ENCODE assay signal across 28 cellular contexts in genomic region chr6:44341095-44341890, GRCh38. TPM values are rescaled to one million over a fixed set of nuclear protein-coding genes. Genes with fewer than 3 reads are reported as not detected.
"Had no signal": no experiment of that assay in that cellular context is flagged by ENCODE, and none has a peak within 500 bp of the region (broad histone marks: within the 10 kb centered on the region; RNA-seq: fewer than 3 reads in every experiment).

No MANE protein-coding gene starts in this region.

- H3K36me3 ChIP-seq: adrenal gland, Peyer's patch, SJCRH30 had no signal

- H3K4me1 ChIP-seq: adrenal gland, SJCRH30 had no signal

- H3K27ac ChIP-seq: Peyer's patch, RWPE1, SJCRH30 had no signal

- H3K4me3 Mint-ChIP-seq: activated B cell treated with CpG ODN at 0.5 μM for 24 hours; activated CD4-positive, alpha-beta memory T cell treated with anti-CD3 and anti-CD28 coated beads for 36 hours; activated CD4-positive, alpha-beta T cell treated with anti-CD3 and anti-CD28 coated beads, Interleukin-2, amount 10 ng/mL, durations not matched to agents 7 days and 5 days; activated naive CD8-positive, alpha-beta T cell treated with anti-CD3 and anti-CD28 coated beads, Interleukin-2, amount 10 ng/mL, durations not matched to agents 7 days and 5 days; T-helper 17 cell had no signal

- H3K4me1 Mint-ChIP-seq: activated B cell treated with CpG ODN at 0.5 μM for 24 hours; activated CD4-positive, alpha-beta T cell treated with anti-CD3 and anti-CD28 coated beads, Interleukin-2, amount 10 ng/mL, durations not matched to agents 7 days and 5 days; T-helper 17 cell had no signal

- H3K9me3 Mint-ChIP-seq: activated B cell treated with CpG ODN at 0.5 μM for 24 hours; activated CD4-positive, alpha-beta memory T cell treated with anti-CD3 and anti-CD28 coated beads for 36 hours; activated CD4-positive, alpha-beta T cell treated with anti-CD3 and anti-CD28 coated beads, Interleukin-2, amount 10 ng/mL, durations not matched to agents 7 days and 5 days; activated naive CD8-positive, alpha-beta T cell treated with anti-CD3 and anti-CD28 coated beads, Interleukin-2, amount 10 ng/mL, durations not matched to agents 7 days and 5 days; activated T-helper 2 cell treated with anti-CD3 and anti-CD28 coated beads, Interferon-gamma antibody, Interleukin-2, Interleukin-4, amounts not matched to agents 10 μg/mL and 5 μg/mL and 100 μg/mL, durations not matched to agents 14 hours and 24 hours and 36 hours had no signal

- H3K27me3 ChIP-seq: Peyer's patch had no signal

- H3K36me3 Mint-ChIP-seq: activated CD4-positive, alpha-beta memory T cell treated with anti-CD3 and anti-CD28 coated beads for 36 hours; activated naive CD8-positive, alpha-beta T cell treated with anti-CD3 and anti-CD28 coated beads, Interleukin-2, amount 10 ng/mL, durations not matched to agents 7 days and 5 days had no signal

- H3K27ac Mint-ChIP-seq: activated B cell treated with CpG ODN at 0.5 μM for 24 hours; activated CD4-positive, alpha-beta memory T cell treated with anti-CD3 and anti-CD28 coated beads for 36 hours; activated CD4-positive, alpha-beta T cell treated with anti-CD3 and anti-CD28 coated beads, Interleukin-2, amount 10 ng/mL, durations not matched to agents 7 days and 5 days; activated naive CD8-positive, alpha-beta T cell treated with anti-CD3 and anti-CD28 coated beads, Interleukin-2, amount 10 ng/mL, durations not matched to agents 7 days and 5 days; activated T-helper 2 cell treated with anti-CD3 and anti-CD28 coated beads, Interferon-gamma antibody, Interleukin-2, Interleukin-4, amounts not matched to agents 10 μg/mL and 5 μg/mL and 100 μg/mL, durations not matched to agents 14 hours and 24 hours and 36 hours; T-helper 17 cell had no signal

- H3K9me3 ChIP-seq: adrenal gland, Peyer's patch, SJCRH30 had no signal

- ATAC-seq: T-helper 17 cell had no signal

- H3K4me3 ChIP-seq: adrenal gland, SJCRH30 had no signal

- DNase-seq: activated B cell treated with CpG ODN at 0.5 μM for 24 hours; activated CD4-positive, alpha-beta memory T cell treated with anti-CD3 and anti-CD28 coated beads for 36 hours; activated CD4-positive, alpha-beta T cell treated with anti-CD3 and anti-CD28 coated beads for 1 hour; activated CD4-positive, alpha-beta T cell treated with anti-CD3 and anti-CD28 coated beads, Interleukin-2, amount 10 ng/mL, durations not matched to agents 7 days and 5 days; activated gamma-delta T cell treated with Interleukin-2 at 50 U/mL for 16 hours; activated naive CD4-positive, alpha-beta T cell treated with anti-CD3 and anti-CD28 coated beads, Interleukin-2, amount 50 U/mL, for 16 hours; activated naive CD8-positive, alpha-beta T cell treated with anti-CD3 and anti-CD28 coated beads, Interleukin-2, amount 10 ng/mL, durations not matched to agents 7 days and 5 days; activated T-cell treated with anti-CD3 and anti-CD28 coated beads for 4 hours; activated T-cell treated with anti-CD3 and anti-CD28 coated beads, Interleukin-2, amount 50 U/mL, for 48 hours; KG1; NCI-H1105; NCI-H1694 treated with DMSO at 0.1 percent for 48 hours; NCI-H2029 treated with DMSO at 0.1 percent for 48 hours; NCI-H345; NCI-H510A; NCI-H82; Peyer's patch; SJCRH30; T-helper 17 cell; T-helper 9 cell had no signal

RNA-seq across cellular contexts. Expression of gene SPATS1, which starts 1.2 kb away (rescaled TPM):
- total RNA-seq: activated B cell treated with CpG ODN at 0.5 μM for 24 hours; activated CD4-positive, alpha-beta memory T cell treated with anti-CD3 and anti-CD28 coated beads for 36 hours; activated CD4-positive, alpha-beta T cell treated with anti-CD3 and anti-CD28 coated beads, Interleukin-2, amount 10 ng/mL, durations not matched to agents 7 days and 5 days; activated CD8-positive, alpha-beta memory T cell treated with anti-CD3 and anti-CD28 coated beads for 36 hours; activated naive CD8-positive, alpha-beta T cell treated with anti-CD3 and anti-CD28 coated beads, Interleukin-2, amount 10 ng/mL, durations not matched to agents 7 days and 5 days; activated T-helper 2 cell treated with anti-CD3 and anti-CD28 coated beads, Interferon-gamma antibody, Interleukin-2, Interleukin-4, amounts not matched to agents 10 μg/mL and 5 μg/mL and 100 μg/mL, durations not matched to agents 14 hours and 24 hours and 36 hours; adrenal gland; cardiac septum; LHCN-M2; M059J; Peyer's patch; Right ventricle myocardium superior; SJCRH30; T-helper 17 cell had no signal
